28 cellular contexts compared by ENCODE assay signal in genomic region chr6:137989696-137990095, GRCh38.
"Had no signal": no experiment of that assay in that cellular context is flagged by ENCODE, and none has a peak within 500 bp of the region (broad histone marks: within the 10 kb centered on the region; RNA-seq: fewer than 3 reads in every experiment).

No MANE protein-coding gene starts in this region.

- H3K27me3 ChIP-seq: breast epithelium, esophagus muscularis mucosa, ovary, tibial artery, upper lobe of right lung had no signal

- H3K36me3 Mint-ChIP-seq: activated naive CD8-positive, alpha-beta T cell treated with anti-CD3 and anti-CD28 coated beads for 36 hours; stimulated activated naive B cell treated with anti-CD40 and anti-IgM and Interleukin-4, amounts not matched to agents 10 μg/mL and 1 μg/mL and 100 μg/mL, for 72 hours had no signal

- H3K4me3 ChIP-seq: breast epithelium, esophagus muscularis mucosa, gastroesophageal sphincter, ovary, stomach, tibial artery, upper lobe of right lung had no signal

- FAIRE-seq: kidney, TTC549 had no signal

- ATAC-seq: gastroesophageal sphincter; stimulated activated naive B cell treated with anti-CD40 and anti-IgM and Interleukin-4, amounts not matched to agents 10 μg/mL and 1 μg/mL and 100 μg/mL, for 72 hours; upper lobe of right lung had no signal

- DNase-seq: activated CD4-positive, alpha-beta T cell treated with anti-CD3 and anti-CD28 coated beads for 4 hours; activated CD4-positive, alpha-beta T cell treated with anti-CD3 and anti-CD28 coated beads, Interleukin-2, amount 50 U/mL, for 48 hours; activated CD8-positive, alpha-beta memory T cell treated with anti-CD3 and anti-CD28 coated beads for 24 hours; activated effector memory CD4-positive, alpha-beta T cell treated with Interleukin-2 at 50 U/mL for 16 hours; activated naive CD4-positive, alpha-beta T cell treated with anti-CD3 and anti-CD28 coated beads for 36 hours; activated naive CD8-positive, alpha-beta T cell treated with anti-CD3 and anti-CD28 coated beads for 36 hours; central memory CD4-positive, alpha-beta T cell; endodermal cell; hippocampal formation; kidney; naive B cell; ovary; stimulated activated CD4-positive, alpha-beta T cell treated with anti-CD3 and anti-CD28 coated beads, Interleukin-15, amount 100 ng/mL, for 24 hours; stimulated activated CD4-positive, alpha-beta T cell treated with anti-CD3 and anti-CD28 coated beads, Interleukin-2, amount 100 ng/mL, for 24 hours; stimulated activated naive B cell treated with anti-CD40 and anti-IgM and Interleukin-4, amounts not matched to agents 10 μg/mL and 1 μg/mL and 100 μg/mL, for 72 hours; stomach; T-helper 9 cell; tibial artery; upper lobe of right lung had no signal

- H3K27ac ChIP-seq: breast epithelium, esophagus muscularis mucosa, gastroesophageal sphincter, ovary, stomach, tibial artery, upper lobe of right lung, VCaP had no signal

- H3K4me1 Mint-ChIP-seq: activated naive CD8-positive, alpha-beta T cell treated with anti-CD3 and anti-CD28 coated beads for 36 hours; endodermal cell; mesothelial cell of epicardium had no signal

- H3K9me3 Mint-ChIP-seq: activated naive CD4-positive, alpha-beta T cell treated with anti-CD3 and anti-CD28 coated beads for 36 hours; activated naive CD8-positive, alpha-beta T cell treated with anti-CD3 and anti-CD28 coated beads for 36 hours had no signal

- H3K4me1 ChIP-seq: breast epithelium, esophagus muscularis mucosa, gastroesophageal sphincter, stomach, tibial artery, upper lobe of right lung had no signal

- H3K9me3 ChIP-seq: breast epithelium, esophagus muscularis mucosa, gastroesophageal sphincter, ovary, stomach, tibial artery, upper lobe of right lung had no signal

- H3K4me3 Mint-ChIP-seq: activated naive CD4-positive, alpha-beta T cell treated with anti-CD3 and anti-CD28 coated beads for 36 hours; activated naive CD8-positive, alpha-beta T cell treated with anti-CD3 and anti-CD28 coated beads for 36 hours; dendritic cell treated with granulocyte-macrophage colony-stimulating factor and Interleukin-4, amounts not matched to agents 40 ng/mL and 50 ng/mL, for 4 days; endodermal cell; mesothelial cell of epicardium; naive B cell; stimulated activated naive B cell treated with anti-CD40 and anti-IgM and Interleukin-4, amounts not matched to agents 10 μg/mL and 1 μg/mL and 100 μg/mL, for 72 hours; T-helper 1 cell treated with Interleukin-12 subunit alpha and Interleukin-12 subunit beta and Interleukin-4 antibody, amounts not matched to agents 30 μg/mL and 1 μg/mL, for 36 hours had no signal

- H3K36me3 ChIP-seq: breast epithelium, esophagus muscularis mucosa, gastroesophageal sphincter, ovary, stomach, tibial artery, upper lobe of right lung had no signal

- H3K27ac Mint-ChIP-seq: activated naive CD4-positive, alpha-beta T cell treated with anti-CD3 and anti-CD28 coated beads for 36 hours; activated naive CD8-positive, alpha-beta T cell treated with anti-CD3 and anti-CD28 coated beads for 36 hours; dendritic cell treated with granulocyte-macrophage colony-stimulating factor and Interleukin-4, amounts not matched to agents 40 ng/mL and 50 ng/mL, for 4 days; endodermal cell; mesothelial cell of epicardium; naive B cell; progenitor cell of endocrine pancreas; stimulated activated naive B cell treated with anti-CD40 and anti-IgM and Interleukin-4, amounts not matched to agents 10 μg/mL and 1 μg/mL and 100 μg/mL, for 72 hours; T-helper 1 cell treated with Interleukin-12 subunit alpha and Interleukin-12 subunit beta and Interleukin-4 antibody, amounts not matched to agents 30 μg/mL and 1 μg/mL, for 36 hours had no signal
